ENCODE assay signal across 10 cellular contexts in the genomic region with DNA sequence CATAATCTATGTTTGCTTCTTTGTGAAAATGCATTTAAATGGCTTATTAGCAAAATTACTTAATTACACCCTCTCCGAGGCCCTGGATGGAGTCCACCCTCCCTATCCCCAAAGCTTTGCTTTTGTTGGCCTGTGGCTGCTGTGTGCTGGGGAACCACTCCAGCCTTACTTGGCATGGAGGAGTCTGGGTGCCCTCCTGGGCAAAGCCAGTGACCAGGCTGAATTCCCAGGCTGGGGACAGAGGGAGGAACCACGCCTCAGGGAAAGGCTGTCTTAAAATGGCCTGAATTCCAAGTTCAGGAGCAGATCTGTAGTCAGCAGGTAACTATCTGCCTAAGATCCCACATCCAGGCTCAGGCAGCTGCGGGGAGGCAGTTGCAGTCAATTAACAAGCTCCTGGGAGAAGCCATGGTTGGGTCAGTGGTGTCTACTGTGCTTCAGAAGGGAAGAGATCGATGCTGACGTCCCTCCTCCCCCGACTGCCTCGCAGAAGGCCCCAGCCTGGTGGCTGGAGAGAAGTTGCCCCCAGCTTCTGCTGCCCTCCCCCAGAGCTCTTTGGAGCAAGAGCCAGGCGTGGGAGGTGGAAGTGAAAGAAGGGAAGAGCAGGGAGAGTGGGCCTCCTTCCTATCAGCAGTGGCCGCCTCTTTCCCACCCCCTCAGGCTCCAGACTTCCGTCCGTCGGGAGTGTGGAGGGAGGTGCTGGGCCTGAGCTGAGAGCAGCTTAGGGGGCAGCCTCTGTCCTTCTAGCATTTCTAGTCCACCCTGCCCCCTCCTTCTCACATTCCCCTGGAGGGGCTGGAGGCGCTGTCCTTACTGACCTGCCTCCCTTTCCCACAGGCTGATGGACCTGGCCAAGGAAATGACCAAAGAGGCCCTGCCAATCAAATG. TPM values are rescaled to one million over a fixed set of nuclear protein-coding genes. Genes with fewer than 3 reads are reported as not detected.
DNase-seq lines count a peak whose midpoint lies in the region; ATAC-seq and TF ChIP-seq lines count a peak whose summit lies in the region.
"Had no signal": no experiment of that assay in that cellular context is flagged by ENCODE, and none has a peak within 500 bp of the region (broad histone marks: within the 10 kb centered on the region; RNA-seq: fewer than 3 reads in every experiment).

No MANE protein-coding gene starts in this region.

- 59 to 67% methylated on average over 13 of the region's 13 CpGs for WGBS in esophagus, 2 donors
- WGBS in mesodermal cell (ENCODE audit: insufficient coverage in 2 of 2), 2 experiments, result 27 to 41% methylated on average over 6 of the region's 13 CpGs

- H3K9me3 ChIP-seq in esophagus (ENCODE audit: control insufficient read depth in 2 of 2, insufficient read depth in 1 of 2, low read depth in 1 of 2, low read length in 1 of 2), result no peaks in the 10 kb centered on the region
- H3K9me3 ChIP-seq in mesodermal cell (ENCODE audit: control insufficient read depth, low read length), result no peaks in the 10 kb centered on the region
- H3K9me3 ChIP-seq in upper lobe of right lung, result no peaks in the 10 kb centered on the region
- H3K9me3 ChIP-seq in CD4-positive, alpha-beta T cell (ENCODE audit: control insufficient read depth, low read length), result no peaks in the 10 kb centered on the region

- H3K4me3 ChIP-seq in esophagus (ENCODE audit: low read depth in 1 of 2, low read length in 2 of 2), result no peak overlapping the region
- no peak overlapping the region for H3K4me3 ChIP-seq in mesodermal cell (ENCODE audit: extremely low read depth, insufficient read depth, low read length, poor library complexity, severe bottlenecking)
- H3K4me3 ChIP-seq in upper lobe of right lung, result no peak overlapping the region

- peak; percentile 75 for ATAC-seq in upper lobe of right lung
- ATAC-seq in activated T-cell treated with anti-CD3 and anti-CD28 coated beads, Interleukin-2, amount 50 U/mL, for 72 hours (replicated peaks in 1 of 2), result no peak
- no peak for ATAC-seq in CD4-positive, alpha-beta T cell (ENCODE audit: poor library complexity)

- H3K9me3 Mint-ChIP-seq in activated T-cell treated with anti-CD3 and anti-CD28 coated beads, Interleukin-2, amount 50 U/mL, for 72 hours, result no peaks in the 10 kb centered on the region
- no peaks in the 10 kb centered on the region for H3K9me3 Mint-ChIP-seq in CD4-positive, alpha-beta T cell

- H3K27me3 ChIP-seq in esophagus (ENCODE audit: control insufficient read depth in 1 of 2, insufficient read depth in 2 of 2, low read length in 2 of 2) (no peaks in the 10 kb centered on the region), upper lobe of right lung (no peaks in the 10 kb centered on the region)
- no peaks in the 10 kb centered on the region for H3K27me3 ChIP-seq in CD4-positive, alpha-beta T cell (ENCODE audit: control insufficient read depth, insufficient read depth, low read length)

- H3K36me3 Mint-ChIP-seq in activated T-cell treated with anti-CD3 and anti-CD28 coated beads, Interleukin-2, amount 50 U/mL, for 72 hours (ENCODE audit: insufficient read depth in 2 of 2), result no peaks in the 10 kb centered on the region
- H3K36me3 Mint-ChIP-seq in CD4-positive, alpha-beta T cell (ENCODE audit: low read depth), result no peaks in the 10 kb centered on the region

- POLR2A ChIA-PET in CD4-positive, alpha-beta T cell (lab: Charles Lee), result interaction anchor here (1.2 kb wide), 1 partner anchor 11 kb away, joined by 4 read pairs; the partner anchor contains the start of gene VASH1

- intact Hi-C loops in upper lobe of right lung (cut with DNase I), result no loop called here
- intact Hi-C loops in CD4-positive, alpha-beta T cell (cut with DNase I, micrococcal nuclease), result no loop called here

- DNase-seq in SIG-M5 treated with dmso at 0.1 percent for 504 hours (lab: John Stamatoyannopoulos, UW; ENCODE audit: unreplicated experiment) (peak; percentile 57), SIG-M5 (lab: John Stamatoyannopoulos, UW) (no peak), upper lobe of right lung (peak; percentile 87), NCI-H1048 (lab: John Stamatoyannopoulos, UW) (no peak)
- no peak for DNase-seq in activated T-cell treated with anti-CD3 and anti-CD28 coated beads, Interleukin-2, amount 50 U/mL, for 72 hours
- no peak for DNase-seq in CD4-positive, alpha-beta T cell
- DNase-seq: NCI-H1105 treated with DMSO at 0.1 percent for 48 hours had no signal

- H3K4me1 ChIP-seq in esophagus (ENCODE audit: control insufficient read depth in 2 of 2, insufficient read depth in 2 of 2, low read length in 1 of 2), result no peaks in the 10 kb centered on the region
- H3K4me1 ChIP-seq in mesodermal cell (ENCODE audit: control insufficient read depth, insufficient read depth, low read length, poor library complexity, severe bottlenecking), result peaks cover 53% of the 10 kb centered on the region
- H3K4me1 ChIP-seq in upper lobe of right lung, result peaks cover 44% of the 10 kb centered on the region

- no peaks in the 10 kb centered on the region for H3K27me3 Mint-ChIP-seq in activated T-cell treated with anti-CD3 and anti-CD28 coated beads, Interleukin-2, amount 50 U/mL, for 72 hours (ENCODE audit: low read depth)
- no peaks in the 10 kb centered on the region for H3K27me3 Mint-ChIP-seq in CD4-positive, alpha-beta T cell

- H3K27ac Mint-ChIP-seq in activated T-cell treated with anti-CD3 and anti-CD28 coated beads, Interleukin-2, amount 50 U/mL, for 72 hours, result no peak overlapping the region
- no peak overlapping the region for H3K27ac Mint-ChIP-seq in CD4-positive, alpha-beta T cell

- no peak overlapping the region for H3K4me3 Mint-ChIP-seq in activated T-cell treated with anti-CD3 and anti-CD28 coated beads, Interleukin-2, amount 50 U/mL, for 72 hours
- no peak overlapping the region for H3K4me3 Mint-ChIP-seq in CD4-positive, alpha-beta T cell

- peak overlapping the region; percentile 22 to 38 for H3K27ac ChIP-seq in esophagus (ENCODE audit: low read depth in 2 of 2, low read length in 1 of 2)
- peak overlapping the region; percentile 92 for H3K27ac ChIP-seq in mesodermal cell (ENCODE audit: low read depth, low read length, severe bottlenecking)
- peak overlapping the region; percentile 79 for H3K27ac ChIP-seq in upper lobe of right lung
- no peak overlapping the region for H3K27ac ChIP-seq in CD4-positive, alpha-beta T cell (ENCODE audit: low read depth, low read length)

- peaks cover 21% of the 10 kb centered on the region for H3K4me1 Mint-ChIP-seq in activated T-cell treated with anti-CD3 and anti-CD28 coated beads, Interleukin-2, amount 50 U/mL, for 72 hours (ENCODE audit: low read depth)
- H3K4me1 Mint-ChIP-seq in CD4-positive, alpha-beta T cell (ENCODE audit: low read depth), result peaks cover 12% of the 10 kb centered on the region

- TF ChIP-seq CTCF in upper lobe of right lung (IDR thresholded peaks at IDR 0.05), result no peak
- no peak for TF ChIP-seq CTCF in CD4-positive, alpha-beta T cell (IDR thresholded peaks at IDR 0.05)

- CTCF ChIA-PET in CD4-positive, alpha-beta T cell (lab: Charles Lee), result no interaction called here

- H3K36me3 ChIP-seq in esophagus (ENCODE audit: control insufficient read depth in 2 of 2, insufficient read depth in 2 of 2, low read length in 1 of 2) (no peaks in the 10 kb centered on the region), mesodermal cell (ENCODE audit: control insufficient read depth, insufficient read depth, low read length) (peaks cover 31% of the 10 kb centered on the region), upper lobe of right lung (no peaks in the 10 kb centered on the region)

RNA-seq across cellular contexts. Expression of gene VASH1, which starts 11.3 kb away (rescaled TPM):
- polyA plus RNA-seq in esophagus, result 1 to 10 TPM; 1.9 to 2.4 TPM
- polyA plus RNA-seq in mesodermal cell (2013, experiment 1 of 2), result 78.6 TPM
- 59.3 TPM for polyA plus RNA-seq in mesodermal cell (2013, experiment 2 of 2)
- 37.1 TPM for total RNA-seq in upper lobe of right lung
- 1 to 10 TPM; 4.4 to 6.1 TPM for total RNA-seq in activated T-cell treated with anti-CD3 and anti-CD28 coated beads, Interleukin-2, amount 50 U/mL, for 72 hours
- total RNA-seq in CD4-positive, alpha-beta T cell, result 1 to 10 TPM; 7.3 to 9.2 TPM

RNA-seq across cellular contexts. Expression of gene ANGEL1, which starts 40.1 kb away (rescaled TPM):
- polyA plus RNA-seq in esophagus, result 1 to 10 TPM; 3.7 to 5.1 TPM
- polyA plus RNA-seq in mesodermal cell (2013, experiment 1 of 2), result 20.1 TPM
- polyA plus RNA-seq in mesodermal cell (2013, experiment 2 of 2), result 15.6 TPM
- total RNA-seq in upper lobe of right lung, result 24.1 TPM
- total RNA-seq in activated T-cell treated with anti-CD3 and anti-CD28 coated beads, Interleukin-2, amount 50 U/mL, for 72 hours, result 10 to 100 TPM; 15.0 to 21.6 TPM
- 10 to 100 TPM; 10.1 to 10.4 TPM for total RNA-seq in CD4-positive, alpha-beta T cell

RNA-seq across cellular contexts. Expression of gene LRRC74A, which starts 53.7 kb away (rescaled TPM):
- not detected for polyA plus RNA-seq in esophagus
- not detected for polyA plus RNA-seq in mesodermal cell (2013, experiment 1 of 2)
- polyA plus RNA-seq in mesodermal cell (2013, experiment 2 of 2), result not detected
- not detected for total RNA-seq in upper lobe of right lung
- total RNA-seq in activated T-cell treated with anti-CD3 and anti-CD28 coated beads, Interleukin-2, amount 50 U/mL, for 72 hours, result not detected
- total RNA-seq in CD4-positive, alpha-beta T cell, result not detected
- total RNA-seq: lower leg skin had no signal

Comparison
In these comparisons a context has a peak if more than half of its experiments do, and no peak if none do; other contexts are left out.
1. DNase-seq: peak in SIG-M5 treated with dmso at 0.1 percent for 504 hours (single experiment) and upper lobe of right lung (single experiment); none in SIG-M5 (single experiment), activated T-cell treated with anti-CD3 and anti-CD28 coated beads, Interleukin-2, amount 50 U/mL, for 72 hours (0 of 2), NCI-H1048 (single experiment) and CD4-positive, alpha-beta T cell (0 of 10).